ENCODE assay signal across 4 cellular contexts in genomic region chr5:96395295-96395694, GRCh38. TPM values are rescaled to one million over a fixed set of nuclear protein-coding genes. Genes with fewer than 3 reads are reported as not detected.
"Had no signal": no experiment of that assay in that cellular context is flagged by ENCODE, and none has a peak within 500 bp of the region (broad histone marks: within the 10 kb centered on the region; RNA-seq: fewer than 3 reads in every experiment).

No MANE protein-coding gene starts in this region.

RNA-seq across cellular contexts. Expression of gene PCSK1, which starts 37.8 kb away (rescaled TPM):
- total RNA-seq: HepG2, HT-29, IMR-90 had no signal
- polyA plus RNA-seq: HepG2, IgD-negative memory B cell, IMR-90 had no signal
